9 cellular contexts compared by ENCODE assay signal in the genomic region with DNA sequence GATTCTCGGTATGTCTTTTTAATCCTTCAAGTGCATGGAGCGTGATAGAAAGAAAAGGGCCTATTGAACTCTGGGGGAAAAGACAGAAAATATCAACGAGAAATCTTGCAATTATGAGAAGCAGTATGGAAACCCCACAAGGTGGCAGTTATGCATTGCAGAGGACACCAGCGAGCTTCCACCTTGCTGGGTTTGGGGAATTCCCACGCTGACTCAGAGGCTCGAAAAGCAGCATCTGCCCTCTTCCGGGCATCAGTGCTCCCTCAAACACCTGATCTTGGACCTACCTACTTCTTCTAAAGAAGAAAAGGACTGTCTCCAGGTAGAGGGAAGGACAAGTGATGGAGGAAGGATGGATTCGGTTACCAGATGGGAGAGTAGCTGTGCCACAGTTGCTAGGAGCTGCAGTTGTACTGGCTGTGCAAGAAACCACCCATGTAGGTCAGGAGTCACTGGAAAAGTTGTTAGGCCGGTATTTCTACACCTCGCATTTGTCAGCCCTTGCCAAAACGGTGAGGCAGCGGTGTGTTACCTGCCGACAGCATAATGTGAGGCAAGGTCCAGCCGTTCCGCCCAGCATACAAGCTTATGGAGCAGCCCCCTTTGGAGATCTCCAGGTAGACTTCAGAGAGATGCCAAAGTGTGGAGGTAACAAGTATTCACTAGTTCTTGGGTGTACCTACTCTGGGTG. TPM values are rescaled to one million over a fixed set of nuclear protein-coding genes. Genes with fewer than 3 reads are reported as not detected.
A peak's percentile ranks its signal among the peaks of the same experiment; 100 is the strongest.
DNase-seq lines count a peak whose midpoint lies in the region; TF ChIP-seq lines count a peak whose summit lies in the region.
"Not testable (repeated sequence)": the region's sequence is repeated elsewhere in the genome, so short reads cannot be mapped to it uniquely, and the experiment has no call there.
"Had no signal": no experiment of that assay in that cellular context is flagged by ENCODE, and none has a peak within 500 bp of the region (broad histone marks: within the 10 kb centered on the region; RNA-seq: fewer than 3 reads in every experiment).

No MANE protein-coding gene starts in this region.

- H3K23ac ChIP-seq in trophoblast cell (ENCODE audit: low read length): not testable (repeated sequence)

- not testable (repeated sequence) for H3K9me3 Mint-ChIP-seq in endodermal cell

- H3K18ac ChIP-seq in trophoblast cell (ENCODE audit: low read length): peak overlapping the region; percentile 72

- not testable (repeated sequence) for H3K27me3 Mint-ChIP-seq in endodermal cell (ENCODE audit: insufficient read depth)

- CTCF ChIA-PET in PC-9 (lab: Charles Lee): interaction anchor here (0.7 kb wide), 3 partner anchors 45 to 81 kb away, joined by 3 read pairs; a partner anchor contains a TSS

- H4K8ac ChIP-seq in trophoblast cell (ENCODE audit: low read depth, low read length): peak overlapping the region; percentile 67

- H4K20me1 ChIP-seq in PC-9 (ENCODE audit: insufficient read depth): not testable (repeated sequence)

- peak overlapping the region; percentile 69 for H2BK120ac ChIP-seq in trophoblast cell (ENCODE audit: insufficient read depth, low read length, poor library complexity)

- H2AK5ac ChIP-seq in trophoblast cell (ENCODE audit: low read length): not testable (repeated sequence)

- peak overlapping the region; percentile 79 for H4K91ac ChIP-seq in trophoblast cell (ENCODE audit: low read depth, low read length)

- not testable (repeated sequence) for H3K79me2 ChIP-seq in PC-9 (ENCODE audit: low read depth); trophoblast cell (ENCODE audit: control insufficient read depth, insufficient read depth, low read length, poor library complexity)

- H3K4me1 ChIP-seq in PC-9 (replicated peaks; ENCODE audit: insufficient read depth) (peaks cover 25% of the 10 kb centered on the region), trophoblast cell (ENCODE audit: control insufficient read depth in 1 of 2, insufficient read depth in 2 of 2, low read length in 2 of 2) (peaks cover 11 to 13% of the 10 kb centered on the region in 2 experiments)
- not testable (repeated sequence) for H3K4me1 ChIP-seq in endodermal cell (ENCODE audit: control insufficient read depth, insufficient read depth, low read length)

- WGBS in endodermal cell (ENCODE audit: insufficient coverage in 1 of 2, insufficient read length in 1 of 2), 2 experiments: 80 to 83% methylated on average over 12 to 15 of the region's 15 CpGs
- WGBS in trophoblast cell (ENCODE audit: extremely low coverage, insufficient coverage, insufficient read length): no CpG with 5 or more reads among the region's 15 CpGs

- peak; percentile 42 for TF ChIP-seq CTCF in GM13976 (IDR thresholded peaks at IDR 0.05; ENCODE audit: borderline replicate concordance, control extremely low read depth, extremely low read depth, insufficient read depth, missing control alignments)
- peak; percentile 72 for TF ChIP-seq CTCF in PC-9 (conservative IDR thresholded peaks at IDR 0.05)
- peak; percentile 35 for TF ChIP-seq CTCF in endodermal cell (conservative IDR thresholded peaks at IDR 0.05)

- peak overlapping the region; percentile 71 for H3K14ac ChIP-seq in trophoblast cell (ENCODE audit: low read length)

- not testable (repeated sequence) for H3K79me1 ChIP-seq in trophoblast cell (ENCODE audit: low read length)

- not testable (repeated sequence) for H3F3A ChIP-seq in PC-9 (ENCODE audit: insufficient read depth, low read depth)

- H3K4me2 ChIP-seq in PC-9 (peak overlapping the region; percentile 80), trophoblast cell (ENCODE audit: low read length) (peak overlapping the region; percentile 57)

- H3K4me1 Mint-ChIP-seq in endodermal cell: not testable (repeated sequence)

- POLR2A ChIA-PET in PC-9 (lab: Charles Lee; ENCODE audit: unreplicated experiment): interaction anchor here (0.5 to 0.7 kb wide), 2 partner anchors 86 to 131 kb away, joined by 3 to 4 read pairs; no protein-coding TSS in a partner anchor

- not testable (repeated sequence) for H3K4me3 Mint-ChIP-seq in endodermal cell

- H3K9me3 ChIP-seq in PC-9 (ENCODE audit: insufficient read depth, low read depth); endodermal cell (ENCODE audit: control insufficient read depth, low read length); trophoblast cell (ENCODE audit: insufficient read depth, low read depth, low read length): not testable (repeated sequence)

- H3K27ac ChIP-seq in PC-9: peak overlapping the region; percentile 79
- H3K27ac ChIP-seq in endodermal cell (ENCODE audit: low read depth, low read length): not testable (repeated sequence)
- H3K27ac ChIP-seq in trophoblast cell (ENCODE audit: low read depth, low read length): peak overlapping the region; percentile 69

- not testable (repeated sequence) for H3K36me3 Mint-ChIP-seq in endodermal cell (ENCODE audit: low read depth)

- intact Hi-C loops in PC-9 (cut with micrococcal nuclease; ENCODE audit: unreplicated experiment): loop anchor here (1.0 to 5.0 kb wide), 3 partner anchors 44 to 107 kb away; a partner anchor contains a TSS

- DNase-seq in GM13976 (ENCODE audit: low spot score): peak; percentile 37
- peak; percentile 75 to 77 for DNase-seq in PC-9
- peak; percentile 53 for DNase-seq in activated CD4-positive, alpha-beta T cell treated with anti-CD3 and anti-CD28 coated beads, Interleukin-2, amount 50 U/mL, for 1 hour
- DNase-seq in activated effector memory CD4-positive, alpha-beta T cell treated with Interleukin-2 at 50 U/mL for 16 hours: peak; percentile 50
- not testable (repeated sequence) for DNase-seq in endodermal cell
- peak; percentile 87 to 92 for DNase-seq in trophoblast cell
- DNase-seq in stimulated activated CD8-positive, alpha-beta memory T cell treated with anti-CD3 and anti-CD28 coated beads, Interleukin-15, amount 100 ng/mL, for 1 hour (ENCODE audit: low read depth): peak; percentile 22

- not testable (repeated sequence) for H4K12ac ChIP-seq in trophoblast cell (ENCODE audit: low read depth, low read length)

- H2BK12ac ChIP-seq in trophoblast cell (ENCODE audit: low read length): peak overlapping the region; percentile 97

- not testable (repeated sequence) for H3K9me2 ChIP-seq in PC-9 (ENCODE audit: insufficient read depth)

- BruUV-seq in PC-9 (replicated peaks; lab: Mats Ljungman, UMichigan): not testable (repeated sequence)

- in situ Hi-C loops in GM13976 (cut with MboI; ENCODE audit: low sequenced_read_pairs, unreplicated experiment): not testable (repeated sequence)

- H2AFZ ChIP-seq in PC-9: peak overlapping the region; percentile 73; the same call in 1 of the 2 replicates
- H2AFZ ChIP-seq in trophoblast cell (ENCODE audit: insufficient read depth, low read length, poor library complexity): peak overlapping the region; percentile 52

- not testable (repeated sequence) for H3K4ac ChIP-seq in trophoblast cell (ENCODE audit: low read depth, low read length)

- not testable (repeated sequence) for H3K36me3 ChIP-seq in PC-9 (ENCODE audit: low read depth); endodermal cell (ENCODE audit: control insufficient read depth, insufficient read depth, low read length); trophoblast cell (ENCODE audit: control insufficient read depth in 1 of 2, insufficient read depth in 2 of 2, low read length in 2 of 2)

- H3K27me3 ChIP-seq in PC-9 (ENCODE audit: insufficient read depth, low read depth); trophoblast cell (ENCODE audit: insufficient read depth, low read length): not testable (repeated sequence)
- H3K27me3 ChIP-seq in endodermal cell (ENCODE audit: control insufficient read depth, insufficient read depth, low read length, poor library complexity, severe bottlenecking): peaks cover 13% of the 10 kb centered on the region

- not testable (repeated sequence) for H3K9ac ChIP-seq in endodermal cell (ENCODE audit: extremely low read depth, low read length, poor library complexity, severe bottlenecking); trophoblast cell (ENCODE audit: low read length)

- H2BK5ac ChIP-seq in trophoblast cell (ENCODE audit: low read depth, low read length, poor library complexity): peak overlapping the region; percentile 85

- not testable (repeated sequence) for H3K27ac Mint-ChIP-seq in endodermal cell

- H3K4me3 ChIP-seq in PC-9: peak overlapping the region; percentile 57; the same call in 1 of the 2 replicates
- H3K4me3 ChIP-seq in endodermal cell (ENCODE audit: low read length); trophoblast cell (ENCODE audit: low read depth, low read length): not testable (repeated sequence)

RNA-seq across cellular contexts. Expression of a gene that starts 29.0 kb away (rescaled TPM):
- total RNA-seq in PC-9 (2021) (30.3 and 47.6 TPM in 2 replicates), endodermal cell (10 to 100 TPM; 13.3 to 19.9 TPM)
- 33.6 TPM for polyA plus RNA-seq in endodermal cell (2013, experiment 1 of 2)
- 25.2 TPM for polyA plus RNA-seq in endodermal cell (2013, experiment 2 of 2)
- polyA plus RNA-seq in trophoblast cell (2013): 44.4 and 47.5 TPM in 2 replicates

RNA-seq across cellular contexts. Expression of a gene that starts 44.8 kb away (rescaled TPM):
- total RNA-seq in PC-9 (2021) (32.6 and 34.1 TPM in 2 replicates), endodermal cell (10 to 100 TPM; 72.6 to 80.8 TPM)
- 62.0 TPM for polyA plus RNA-seq in endodermal cell (2013, experiment 1 of 2)
- polyA plus RNA-seq in endodermal cell (2013, experiment 2 of 2): 52.2 TPM
- polyA plus RNA-seq in trophoblast cell (2013): 136 and 145 TPM in 2 replicates

RNA-seq across cellular contexts. Expression of a gene that starts 45.3 kb away (rescaled TPM):
- not detected in 2 replicates for total RNA-seq in PC-9 (2021)
- total RNA-seq in endodermal cell: under 1 TPM; 0.24 to 0.97 TPM
- polyA plus RNA-seq in endodermal cell (2013, experiment 1 of 2): 1.1 TPM
- polyA plus RNA-seq in endodermal cell (2013, experiment 2 of 2): 0.62 TPM
- polyA plus RNA-seq in trophoblast cell (2013): 0.73 and 0.86 TPM in 2 replicates
- total RNA-seq: T-helper 1 cell treated with Interleukin-12 subunit alpha and Interleukin-12 subunit beta and Interleukin-4 antibody, amounts not matched to agents 30 ng/mL and 1 ng/mL, for 36 hours had no signal
- polyA plus RNA-seq: IgD-negative memory B cell had no signal
